In genomic region chr2:130336877-130337734, GRCh38 we compare ENCODE assay signal across 8 cellular contexts. TPM values are rescaled to one million over a fixed set of nuclear protein-coding genes. Genes with fewer than 3 reads are reported as not detected.
DNase-seq lines count a peak whose midpoint lies in the region; ATAC-seq and TF ChIP-seq lines count a peak whose summit lies in the region.

No MANE protein-coding gene starts in this region.

- H3K4me2 ChIP-seq in parathyroid adenoma (ENCODE audit: low read length) = peak overlapping the region; percentile 65

- H3K9ac ChIP-seq in parathyroid adenoma = no peak overlapping the region

- ATAC-seq in gastrocnemius medialis = no peak

- H3K4me3 ChIP-seq in adrenal gland (no peak overlapping the region), parathyroid adenoma (ENCODE audit: low read depth, low read length) (peak overlapping the region; percentile 55), gastrocnemius medialis (no peak overlapping the region)

- H3K27ac ChIP-seq in C4-2B (peak overlapping the region; percentile 37), adrenal gland (peak overlapping the region in 4 of 5 donors; percentile 25 to 75 (median 40)), parathyroid adenoma (peak overlapping the region; percentile 67), gastrocnemius medialis (no peak overlapping the region)

- intact Hi-C loops in adrenal gland (cut with DNase I) = loop anchor here (10.0 kb wide), 3 partner anchors 152 to 472 kb away; partner anchors contain the start of genes MZT2B (in 1 of the 2) and SMPD4 (in 1 of the 2)
- intact Hi-C loops in cardiac septum (cut with DNase I) = no loop called here
- intact Hi-C loops in gastrocnemius medialis (cut with DNase I; ENCODE audit: low total_unique reads) = no loop called here

- H3K4me1 ChIP-seq in adrenal gland (replicated peaks in 1 of 2) = peaks cover 0 to 13% of the 10 kb centered on the region in 2 donors
- H3K4me1 ChIP-seq in parathyroid adenoma = peaks cover 10% of the 10 kb centered on the region
- H3K4me1 ChIP-seq in gastrocnemius medialis = peaks cover 5 to 7% of the 10 kb centered on the region in 2 donors

- 17 to 25% (median 18%) methylated on average over 17 to 29 of the region's 29 CpGs for WGBS in adrenal gland, 4 donors

- peak in 1 of 2 donors; percentile 60 for TF ChIP-seq POLR2A in adrenal gland (IDR thresholded peaks at IDR 0.05)
- TF ChIP-seq POLR2A in gastrocnemius medialis (IDR thresholded peaks at IDR 0.05) = no peak

- DNase-seq in HK-2 (ENCODE audit: unreplicated experiment) (peak; percentile 95), RPMI8226 (peak; percentile 78), adrenal gland (peak; percentile 79 to 97 (median 87)), cardiac septum (ENCODE audit: low spot score) (peak; percentile 84), gastrocnemius medialis (no peak), NCI-H446 (lab: John Stamatoyannopoulos, UW) (no peak)

- peak overlapping the region; percentile 77 for H2AFZ ChIP-seq in parathyroid adenoma

- H3K36me3 ChIP-seq in adrenal gland (replicated peaks in 1 of 2) (peaks cover 0 to 16% of the 10 kb centered on the region in 2 donors), parathyroid adenoma (ENCODE audit: control insufficient read depth, insufficient read depth, low read length) (no peaks in the 10 kb centered on the region), gastrocnemius medialis (peaks cover 0 to 8% of the 10 kb centered on the region in 2 donors)

- no peak; the same call in 1 of the 2 replicates for TF ChIP-seq CTCF in C4-2B (conservative IDR thresholded peaks at IDR 0.05)
- peak in 1 of 6 experiments; percentile 15 for TF ChIP-seq CTCF in adrenal gland (IDR thresholded peaks at IDR 0.05)
- no peak for TF ChIP-seq CTCF in parathyroid adenoma (IDR thresholded peaks at IDR 0.05)
- TF ChIP-seq CTCF in gastrocnemius medialis (IDR thresholded peaks at IDR 0.05 in 4 of 5, conservative IDR thresholded peaks at IDR 0.05 in 1 of 5) = no peak

- H3K79me2 ChIP-seq in parathyroid adenoma = no peaks in the 10 kb centered on the region

- H3K9me3 ChIP-seq in adrenal gland (replicated peaks in 1 of 3) (no peaks in the 10 kb centered on the region), parathyroid adenoma (ENCODE audit: control insufficient read depth, low read length) (no peaks in the 10 kb centered on the region), gastrocnemius medialis (no peaks in the 10 kb centered on the region)

- no peaks in the 10 kb centered on the region for H3K27me3 ChIP-seq in adrenal gland
- no peaks in the 10 kb centered on the region for H3K27me3 ChIP-seq in parathyroid adenoma (ENCODE audit: control insufficient read depth, insufficient read depth, low read length)
- H3K27me3 ChIP-seq in gastrocnemius medialis = peaks cover 0 to 3% (median 0%) of the 10 kb centered on the region in 3 donors

- in situ Hi-C loops in gastrocnemius medialis (cut with MboI; ENCODE audit: low sequenced_read_pairs in 4 of 4) = loop anchor here (5.0 to 25.0 kb wide), 3 partner anchors 150 to 400 kb away; partner anchors contain the start of genes MZT2B (in 3 of the 4), SMPD4 (in 3 of the 4) and TUBA3E (in 3 of the 4)

RNA-seq across cellular contexts. Expression of gene IMP4, which starts 5.6 kb away (rescaled TPM):
- total RNA-seq in adrenal gland (100 to 1,000 TPM in 2 of 8 donors, 10 to 100 TPM in 6; 62.7 to 114 (median 83.2) TPM), cardiac septum (60.7 TPM), gastrocnemius medialis (100 to 1,000 TPM; 114 to 179 (median 149) TPM)
- 100 to 1,000 TPM in 2 of 3 donors, 10 to 100 TPM in 1; 55.8 to 141 (median 117) TPM for polyA plus RNA-seq in adrenal gland

RNA-seq across cellular contexts. Expression of gene PTPN18, which starts 18.8 kb away (rescaled TPM):
- 10 to 100 TPM; 21.9 to 74.1 (median 42.9) TPM for total RNA-seq in adrenal gland
- 10 to 100 TPM; 32.3 to 64.4 (median 42.2) TPM for polyA plus RNA-seq in adrenal gland
- total RNA-seq in cardiac septum = 13.4 TPM
- total RNA-seq in gastrocnemius medialis = 10 to 100 TPM in 1 of 4 donors, 1 to 10 TPM in 3; 3.0 to 15.2 (median 7.0) TPM

Comparison
In these comparisons a context has a peak if more than half of its experiments do, and no peak if none do; other contexts are left out.
1. H3K27ac ChIP-seq: peak in C4-2B (single experiment), adrenal gland (4 of 5) and parathyroid adenoma (single experiment); none in gastrocnemius medialis (0 of 4).
2. DNase-seq: peak in HK-2 (single experiment), RPMI8226 (single experiment), adrenal gland (7 of 7) and cardiac septum (single experiment); none in gastrocnemius medialis (0 of 2) and NCI-H446 (0 of 2).
3. intact Hi-C loops: an anchor here in adrenal gland (10.0 kb wide); none called in cardiac septum and gastrocnemius medialis.